ENCODE assay signal across 10 cellular contexts in the genomic region with DNA sequence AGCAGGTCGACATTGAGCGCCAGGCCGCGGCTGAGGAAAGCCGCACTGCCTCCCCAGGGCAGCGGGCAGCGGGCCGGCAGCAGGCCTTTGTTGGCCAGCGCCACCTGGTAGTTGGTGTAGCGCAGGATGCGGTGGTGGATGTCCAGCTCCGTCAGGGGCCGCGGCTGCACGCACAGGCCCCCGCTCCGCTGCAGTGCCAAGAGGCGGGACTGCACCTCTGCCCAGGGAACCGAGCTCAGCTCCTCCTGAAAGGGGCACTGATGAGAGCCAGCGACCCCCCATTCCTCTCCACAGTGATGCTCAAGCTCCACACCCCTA. TPM values are rescaled to one million over a fixed set of nuclear protein-coding genes. Genes with fewer than 3 reads are reported as not detected.
A peak's percentile ranks its signal among the peaks of the same experiment; 100 is the strongest.
DNase-seq lines count a peak whose midpoint lies in the region; ATAC-seq, FAIRE-seq and TF ChIP-seq lines count a peak whose summit lies in the region.
"Had no signal": no experiment of that assay in that cellular context is flagged by ENCODE, and none has a peak within 500 bp of the region (broad histone marks: within the 10 kb centered on the region; RNA-seq: fewer than 3 reads in every experiment).

No MANE protein-coding gene starts in this region.

- TF ChIP-seq CTCF in astrocyte (IDR thresholded peaks at IDR 0.05; ENCODE audit: insufficient read depth, low read depth, low read length) (no peak), stomach (IDR thresholded peaks at IDR 0.05) (no peak)

- peak overlapping the region in 1 of 2 experiments; percentile 91 for H2BK12ac ChIP-seq in mesenchymal stem cell (ENCODE audit: low read length in 2 of 2)

- H3K27ac ChIP-seq in astrocyte (ENCODE audit: low read depth, low read length) (no peak overlapping the region), mesenchymal stem cell (ENCODE audit: low read length, poor library complexity, severe bottlenecking) (no peak overlapping the region), stomach (no peak overlapping the region)

- no peak for TF ChIP-seq POLR2A in stomach (IDR thresholded peaks at IDR 0.05)

- H3K4me3 Mint-ChIP-seq in activated CD8-positive, alpha-beta memory T cell treated with anti-CD3 and anti-CD28 coated beads, Interleukin-2, amount 10 ng/mL, durations not matched to agents 7 days and 5 days = peak overlapping the region; percentile 32
- H3K4me3 Mint-ChIP-seq in astrocyte (ENCODE audit: unreplicated experiment) = no peak overlapping the region

- peak overlapping the region; percentile 42 to 60 for H3K18ac ChIP-seq in mesenchymal stem cell (ENCODE audit: low read depth in 1 of 2, low read length in 2 of 2)

- no peak overlapping the region for H2AK5ac ChIP-seq in mesenchymal stem cell (ENCODE audit: low read length, severe bottlenecking)

- H3K27me3 Mint-ChIP-seq in activated CD8-positive, alpha-beta memory T cell treated with anti-CD3 and anti-CD28 coated beads, Interleukin-2, amount 10 ng/mL, durations not matched to agents 7 days and 5 days = peaks cover 41% of the 10 kb centered on the region
- peaks cover 50% of the 10 kb centered on the region for H3K27me3 Mint-ChIP-seq in astrocyte (ENCODE audit: low read depth, unreplicated experiment)

- H3K9ac ChIP-seq in astrocyte (ENCODE audit: low read length) = no peak overlapping the region
- H3K9ac ChIP-seq in mesenchymal stem cell (ENCODE audit: low read length) = no peak overlapping the region

- H3K9me3 ChIP-seq in astrocyte (ENCODE audit: insufficient read depth, low read depth, low read length) = no peaks in the 10 kb centered on the region
- H3K9me3 ChIP-seq in mesenchymal stem cell (ENCODE audit: control insufficient read depth, low read length) = no peaks in the 10 kb centered on the region
- no peaks in the 10 kb centered on the region for H3K9me3 ChIP-seq in stomach

- no peak overlapping the region for H3K23ac ChIP-seq in mesenchymal stem cell (ENCODE audit: low read length in 2 of 2)

- H4K20me1 ChIP-seq in astrocyte (ENCODE audit: insufficient read depth, low read length) = no peaks in the 10 kb centered on the region

- FAIRE-seq in astrocyte (lab: Jason Lieb, UNC) = no peak

- peaks cover 37% of the 10 kb centered on the region for H3K4me1 Mint-ChIP-seq in activated CD8-positive, alpha-beta memory T cell treated with anti-CD3 and anti-CD28 coated beads, Interleukin-2, amount 10 ng/mL, durations not matched to agents 7 days and 5 days
- H3K4me1 Mint-ChIP-seq in astrocyte (ENCODE audit: low read depth, unreplicated experiment) = peaks cover 2% of the 10 kb centered on the region

- no peak overlapping the region for H2BK15ac ChIP-seq in mesenchymal stem cell (ENCODE audit: low read depth, poor library complexity, severe bottlenecking)

- no peak for TF ChIP-seq EP300 in stomach (IDR thresholded peaks at IDR 0.05)

- peaks cover 27% of the 10 kb centered on the region for H3K27me3 ChIP-seq in astrocyte (ENCODE audit: insufficient read depth, low read length)
- peaks cover 56 to 59% of the 10 kb centered on the region in 2 experiments for H3K27me3 ChIP-seq in mesenchymal stem cell (ENCODE audit: control insufficient read depth in 1 of 2, insufficient read depth in 1 of 2, low read length in 2 of 2)
- H3K27me3 ChIP-seq in stomach = peaks cover 0 to 84% (median 31%) of the 10 kb centered on the region in 3 donors

- H3K36me3 ChIP-seq in astrocyte (ENCODE audit: insufficient read depth, low read length) (no peaks in the 10 kb centered on the region), mesenchymal stem cell (ENCODE audit: control insufficient read depth in 1 of 2, insufficient read depth in 2 of 2, low read depth in 1 of 2, low read length in 2 of 2) (no peaks in the 10 kb centered on the region), stomach (no peaks in the 10 kb centered on the region)
- H3K36me3 ChIP-seq: WERI-Rb-1 had no signal

- no peaks in the 10 kb centered on the region for H3K79me2 ChIP-seq in astrocyte (ENCODE audit: insufficient read depth, low read length)

- H2BK5ac ChIP-seq in mesenchymal stem cell (ENCODE audit: low read depth, low read length, poor library complexity, severe bottlenecking) = no peak overlapping the region

- peak overlapping the region; percentile 27 for H4K8ac ChIP-seq in mesenchymal stem cell (ENCODE audit: low read length)

- H3K4me2 ChIP-seq in astrocyte (ENCODE audit: low read length) (peak overlapping the region; percentile 76), mesenchymal stem cell (ENCODE audit: low read length, poor library complexity, severe bottlenecking) (no peak overlapping the region)

- H3K4ac ChIP-seq in mesenchymal stem cell (ENCODE audit: low read depth in 1 of 2, low read length in 2 of 2) = peak overlapping the region; percentile 13 to 58

- CTCF ChIA-PET in activated CD8-positive, alpha-beta memory T cell treated with anti-CD3 and anti-CD28 coated beads, Interleukin-2, amount 10 ng/mL, durations not matched to agents 7 days and 5 days (lab: Charles Lee) = interaction anchor here (0.7 to 7.8 kb wide), 23 partner anchors 12 to 585 kb away, joined by 3 to 76 read pairs (median 7); a partner anchor contains a TSS

- peaks cover 2% of the 10 kb centered on the region for H3K36me3 Mint-ChIP-seq in activated CD8-positive, alpha-beta memory T cell treated with anti-CD3 and anti-CD28 coated beads, Interleukin-2, amount 10 ng/mL, durations not matched to agents 7 days and 5 days
- H3K36me3 Mint-ChIP-seq in astrocyte (ENCODE audit: low read depth, unreplicated experiment) = peaks cover 8% of the 10 kb centered on the region

- H2AFZ ChIP-seq in astrocyte (ENCODE audit: low read depth, low read length) (peak overlapping the region; percentile 63), mesenchymal stem cell (ENCODE audit: low read depth, low read length) (no peak overlapping the region)

- ATAC-seq in activated CD8-positive, alpha-beta memory T cell treated with anti-CD3 and anti-CD28 coated beads, Interleukin-2, amount 10 ng/mL, durations not matched to agents 7 days and 5 days = no peak
- ATAC-seq in HG03139 (IDR thresholded peaks at IDR 0.05; ENCODE audit: unreplicated experiment) = no peak

- no peak overlapping the region for H3K14ac ChIP-seq in mesenchymal stem cell (ENCODE audit: low read length in 2 of 2)

- no peak overlapping the region for H2BK120ac ChIP-seq in mesenchymal stem cell (ENCODE audit: low read depth, low read length)

- H3K79me1 ChIP-seq in mesenchymal stem cell (replicated peaks; ENCODE audit: low read length, poor library complexity, severe bottlenecking) = no peaks in the 10 kb centered on the region

- no peaks in the 10 kb centered on the region for H3K9me3 Mint-ChIP-seq in activated CD8-positive, alpha-beta memory T cell treated with anti-CD3 and anti-CD28 coated beads, Interleukin-2, amount 10 ng/mL, durations not matched to agents 7 days and 5 days (ENCODE audit: low read depth)
- peaks cover 2% of the 10 kb centered on the region for H3K9me3 Mint-ChIP-seq in astrocyte (ENCODE audit: unreplicated experiment)

- H3K4me3 ChIP-seq in astrocyte (ENCODE audit: insufficient read depth, low read depth, low read length) = peak overlapping the region; percentile 17
- no peak overlapping the region for H3K4me3 ChIP-seq in mesenchymal stem cell (ENCODE audit: insufficient read depth in 1 of 2, low read depth in 1 of 2, low read length in 2 of 2)
- peak overlapping the region; percentile 20 to 41 (median 33) for H3K4me3 ChIP-seq in stomach

- H3K4me1 ChIP-seq in astrocyte (ENCODE audit: insufficient read depth, low read length) = peaks cover 15% of the 10 kb centered on the region
- peaks cover 14% of the 10 kb centered on the region for H3K4me1 ChIP-seq in mesenchymal stem cell (ENCODE audit: control insufficient read depth, insufficient read depth, low read depth, low read length)
- H3K4me1 ChIP-seq in stomach = peaks cover 19 to 23% (median 21%) of the 10 kb centered on the region in 4 donors

- no peak for DNase-seq in activated CD8-positive, alpha-beta memory T cell treated with anti-CD3 and anti-CD28 coated beads, Interleukin-2, amount 10 ng/mL, durations not matched to agents 7 days and 5 days
- no peak for DNase-seq in activated CD8-positive, alpha-beta memory T cell treated with anti-CD3 and anti-CD28 coated beads, Interleukin-2, amount 50 U/mL, for 48 hours
- DNase-seq in astrocyte (ENCODE audit: low read depth) (no peak), mesenchymal stem cell (no peak), stomach (no peak), middle frontal gyrus (ENCODE audit: extremely low spot score, low spot score) (no peak), COLO829 (ENCODE audit: low spot score) (no peak)
- DNase-seq: NCI-H1436, WERI-Rb-1 had no signal

- WGBS in mesenchymal stem cell = 72% methylated on average over 19 of the region's 20 CpGs
- WGBS in stomach, 5 donors = 13 to 40% (median 18%) methylated on average over 1 to 20 of the region's 20 CpGs

- H4K91ac ChIP-seq in mesenchymal stem cell (ENCODE audit: low read length) = peak overlapping the region; percentile 53

- no peak overlapping the region for H3K27ac Mint-ChIP-seq in activated CD8-positive, alpha-beta memory T cell treated with anti-CD3 and anti-CD28 coated beads, Interleukin-2, amount 10 ng/mL, durations not matched to agents 7 days and 5 days
- no peak overlapping the region for H3K27ac Mint-ChIP-seq in astrocyte (ENCODE audit: unreplicated experiment)

- intact Hi-C loops in stomach (cut with DNase I; ENCODE audit: low total_unique reads) = no loop called here

RNA-seq across cellular contexts. Expression of a gene that starts 5.2 kb away (rescaled TPM):
- total RNA-seq in activated CD8-positive, alpha-beta memory T cell treated with anti-CD3 and anti-CD28 coated beads, Interleukin-2, amount 10 ng/mL, durations not matched to agents 7 days and 5 days = 1 to 10 TPM; 2.3 to 3.4 TPM
- total RNA-seq in astrocyte (1.8 and 2.2 TPM in 2 replicates), stomach (10 to 100 TPM in 1 of 5 donors, under 1 TPM in 1, not detected in 3; 0.55 to 33.0 TPM)
- polyA plus RNA-seq in mesenchymal stem cell (2013, experiment 1 of 2) = 0.28 TPM
- polyA plus RNA-seq in mesenchymal stem cell (2013, experiment 2 of 2) = 0.71 TPM
- 10 to 100 TPM in 1 of 3 donors, under 1 TPM in 1, not detected in 1; 0.31 to 17.1 TPM for polyA plus RNA-seq in stomach

RNA-seq across cellular contexts. Expression of a gene that starts 9.2 kb away (rescaled TPM):
- total RNA-seq in activated CD8-positive, alpha-beta memory T cell treated with anti-CD3 and anti-CD28 coated beads, Interleukin-2, amount 10 ng/mL, durations not matched to agents 7 days and 5 days = 10 to 100 TPM; 50.3 to 52.4 TPM
- 52.2 and 53.3 TPM in 2 replicates for total RNA-seq in astrocyte
- 17.2 TPM for polyA plus RNA-seq in mesenchymal stem cell (2013, experiment 1 of 2)
- polyA plus RNA-seq in mesenchymal stem cell (2013, experiment 2 of 2) = 16.1 TPM
- total RNA-seq in stomach = 10 to 100 TPM; 14.1 to 57.2 (median 33.9) TPM
- 10 to 100 TPM in 1 of 3 donors, 1 to 10 TPM in 2; 9.5 to 19.1 (median 10.0) TPM for polyA plus RNA-seq in stomach

RNA-seq across cellular contexts. Expression of a gene that starts 28.3 kb away (rescaled TPM):
- 10 to 100 TPM in 1 of 2 experiments, 1 to 10 TPM in 1; 6.4 to 10.8 TPM for total RNA-seq in activated CD8-positive, alpha-beta memory T cell treated with anti-CD3 and anti-CD28 coated beads, Interleukin-2, amount 10 ng/mL, durations not matched to agents 7 days and 5 days
- total RNA-seq in astrocyte = 1.8 and 2.0 TPM in 2 replicates
- polyA plus RNA-seq in mesenchymal stem cell (2013, experiment 1 of 2) = 4.7 TPM
- 3.5 TPM for polyA plus RNA-seq in mesenchymal stem cell (2013, experiment 2 of 2)
- 10 to 100 TPM in 3 of 5 donors, 1 to 10 TPM in 2; 6.2 to 45.1 (median 27.7) TPM for total RNA-seq in stomach
- 1 to 10 TPM; 2.5 to 5.3 (median 4.4) TPM for polyA plus RNA-seq in stomach

RNA-seq across cellular contexts. Expression of a gene that starts 29.2 kb away (rescaled TPM):
- total RNA-seq in activated CD8-positive, alpha-beta memory T cell treated with anti-CD3 and anti-CD28 coated beads, Interleukin-2, amount 10 ng/mL, durations not matched to agents 7 days and 5 days = 1 to 10 TPM; 3.9 to 5.3 TPM
- 3.9 and 5.9 TPM in 2 replicates for total RNA-seq in astrocyte
- 0.99 TPM for polyA plus RNA-seq in mesenchymal stem cell (2013, experiment 1 of 2)
- 1.0 TPM for polyA plus RNA-seq in mesenchymal stem cell (2013, experiment 2 of 2)
- total RNA-seq in stomach = 10 to 100 TPM in 2 of 5 donors, under 1 TPM in 3; 0.29 to 25.9 (median 0.43) TPM
- polyA plus RNA-seq in stomach = 1 to 10 TPM; 2.7 to 4.7 (median 3.7) TPM

RNA-seq across cellular contexts. Expression of a gene that starts 38.6 kb away (rescaled TPM):
- 10 to 100 TPM; 18.1 to 24.4 TPM for total RNA-seq in activated CD8-positive, alpha-beta memory T cell treated with anti-CD3 and anti-CD28 coated beads, Interleukin-2, amount 10 ng/mL, durations not matched to agents 7 days and 5 days
- total RNA-seq in astrocyte = 47.9 and 55.1 TPM in 2 replicates
- 20.3 TPM for polyA plus RNA-seq in mesenchymal stem cell (2013, experiment 1 of 2)
- 21.3 TPM for polyA plus RNA-seq in mesenchymal stem cell (2013, experiment 2 of 2)
- total RNA-seq in stomach = 10 to 100 TPM in 2 of 5 donors, 1 to 10 TPM in 1, under 1 TPM in 1, not detected in 1; 0.87 to 46.1 (median 11.0) TPM
- polyA plus RNA-seq in stomach = 10 to 100 TPM in 2 of 3 donors, 1 to 10 TPM in 1; 8.3 to 13.3 (median 11.8) TPM

Comparison
In these comparisons a context has a peak if more than half of its experiments do, and no peak if none do; other contexts are left out.
1. H3K4me3 ChIP-seq: peak in astrocyte (single experiment) and stomach (4 of 4); none in mesenchymal stem cell (0 of 2).